7 cellular contexts compared by ENCODE assay signal in genomic region chrX:108390976-108391717, GRCh38. TPM values are rescaled to one million over a fixed set of nuclear protein-coding genes. Genes with fewer than 3 reads are reported as not detected.
"Had no signal": no experiment of that assay in that cellular context is flagged by ENCODE, and none has a peak within 500 bp of the region (broad histone marks: within the 10 kb centered on the region; RNA-seq: fewer than 3 reads in every experiment).

No MANE protein-coding gene starts in this region.

RNA-seq across cellular contexts. Expression of gene COL4A6, which starts 47.1 kb away (rescaled TPM):
- total RNA-seq: activated CD4-positive, alpha-beta memory T cell treated with anti-CD3 and anti-CD28 coated beads, Interleukin-2, amount 10 ng/mL, durations not matched to agents 7 days and 5 days; activated CD4-positive, alpha-beta T cell treated with anti-CD3 and anti-CD28 coated beads for 36 hours; activated CD8-positive, alpha-beta memory T cell treated with anti-CD3 and anti-CD28 coated beads for 36 hours; activated naive CD4-positive, alpha-beta T cell treated with anti-CD3 and anti-CD28 coated beads for 36 hours; activated T-helper 17 cell treated with anti-CD3 and anti-CD28 coated beads, Interleukin-2, amount 50 U/mL, for 72 hours; T-helper 2 cell treated with Interferon-gamma antibody and Interleukin-4, amounts not matched to agents 100 ng/mL and 5 ng/mL, for 36 hours had no signal
- polyA plus RNA-seq: SK-N-SH had no signal

RNA-seq across cellular contexts. Expression of gene COL4A5, which starts 48.5 kb away (rescaled TPM):
- total RNA-seq: activated CD4-positive, alpha-beta memory T cell treated with anti-CD3 and anti-CD28 coated beads, Interleukin-2, amount 10 ng/mL, durations not matched to agents 7 days and 5 days; activated CD4-positive, alpha-beta T cell treated with anti-CD3 and anti-CD28 coated beads for 36 hours; activated CD8-positive, alpha-beta memory T cell treated with anti-CD3 and anti-CD28 coated beads for 36 hours; activated naive CD4-positive, alpha-beta T cell treated with anti-CD3 and anti-CD28 coated beads for 36 hours; activated T-helper 17 cell treated with anti-CD3 and anti-CD28 coated beads, Interleukin-2, amount 50 U/mL, for 72 hours; T-helper 2 cell treated with Interferon-gamma antibody and Interleukin-4, amounts not matched to agents 100 ng/mL and 5 ng/mL, for 36 hours had no signal
